ENCODE assay signal across 8 cellular contexts in the genomic region with DNA sequence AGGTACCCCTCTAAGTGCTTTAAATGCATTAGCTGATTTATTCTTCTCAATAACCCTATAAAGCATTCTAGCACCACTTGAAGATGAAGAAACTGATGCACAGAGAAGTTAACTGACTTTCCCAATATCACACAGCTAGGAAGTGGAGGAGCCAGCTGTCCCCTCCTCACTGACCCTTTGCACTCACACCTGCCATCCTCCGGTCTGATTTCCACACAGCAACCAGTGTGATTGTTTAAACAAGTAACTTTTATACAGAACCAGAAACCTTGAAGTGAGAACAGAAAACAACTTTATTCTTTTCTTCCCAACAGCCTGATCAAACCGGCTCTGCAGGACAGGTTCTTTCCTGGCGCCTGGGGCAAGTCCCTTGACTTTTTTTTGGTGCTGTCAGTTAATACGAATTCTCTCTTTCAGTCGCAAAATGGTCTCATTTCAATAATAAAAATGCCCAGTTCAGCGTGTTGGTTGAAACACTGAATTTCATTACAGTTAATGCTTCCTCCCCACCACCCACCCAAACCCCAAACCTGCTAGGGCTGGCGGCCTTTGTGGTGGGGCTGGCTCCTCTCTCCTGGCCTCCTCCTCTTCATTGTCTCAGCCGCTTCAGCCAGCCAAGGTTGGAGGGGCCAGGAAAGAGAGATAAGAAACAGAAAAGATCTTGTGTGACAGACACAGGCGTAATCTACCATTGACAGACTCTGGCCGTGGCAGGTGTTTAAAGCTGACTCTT. TPM values are rescaled to one million over a fixed set of nuclear protein-coding genes. Genes with fewer than 3 reads are reported as not detected.
DNase-seq lines count a peak whose midpoint lies in the region; ATAC-seq, FAIRE-seq and TF ChIP-seq lines count a peak whose summit lies in the region.

No MANE protein-coding gene starts in this region.

- H3K79me2 ChIP-seq in HepG2 (ENCODE audit: insufficient read depth, low read length): no peaks in the 10 kb centered on the region

- H3K4me1 ChIP-seq in HepG2 (ENCODE audit: insufficient read depth, low read length): no peaks in the 10 kb centered on the region
- no peaks in the 10 kb centered on the region for H3K4me1 ChIP-seq in right lobe of liver

- no peak overlapping the region for H2AFZ ChIP-seq in HepG2 (ENCODE audit: low read length)

- no peaks in the 10 kb centered on the region for H3K27me3 ChIP-seq in HepG2 (ENCODE audit: control insufficient read depth in 1 of 2, insufficient read depth in 2 of 2, low read length in 2 of 2)
- H3K27me3 ChIP-seq in right lobe of liver: no peaks in the 10 kb centered on the region
- H3K27me3 ChIP-seq in bronchial epithelial cell (ENCODE audit: control insufficient read depth, insufficient read depth, low read length): no peaks in the 10 kb centered on the region

- ATAC-seq in HepG2: no peak; the same call in 2 of the 3 replicates
- no peak for ATAC-seq in right lobe of liver
- ATAC-seq in HG03066 (IDR thresholded peaks at IDR 0.05; ENCODE audit: low read depth, unreplicated experiment): peak; percentile 56

- FAIRE-seq in HepG2 (lab: Jason Lieb, UNC): no peak
- FAIRE-seq in bronchial epithelial cell (lab: Jason Lieb, UNC): no peak

- TF ChIP-seq EP300 in HepG2 (IDR thresholded peaks at IDR 0.05; ENCODE audit: low read depth in 2 of 2, low read length in 2 of 2) (no peak), HepG2 (CRISPR knock-in tag; IDR thresholded peaks at IDR 0.05; ENCODE audit: borderline replicate concordance) (no peak)

- H3K9me3 ChIP-seq in HepG2 (ENCODE audit: low read length) (no peaks in the 10 kb centered on the region), right lobe of liver (no peaks in the 10 kb centered on the region)

- peaks cover 10% of the 10 kb centered on the region for H3K9me3 Mint-ChIP-seq in type B pancreatic cell

- H3K36me3 Mint-ChIP-seq in type B pancreatic cell: no peaks in the 10 kb centered on the region

- peak overlapping the region; percentile 89 for H3K27ac Mint-ChIP-seq in type B pancreatic cell

- in situ Hi-C loops in HepG2 (cut with HindIII; ENCODE audit: extremely low pct_ligation_motif_present, low pct_unique_long_range_greater_than_20kb): no loop called here

- H3K27ac ChIP-seq in HepG2 (ENCODE audit: extremely low read length, insufficient read depth, low read length): no peak overlapping the region
- no peak overlapping the region for H3K27ac ChIP-seq in right lobe of liver

- H3K9ac ChIP-seq in HepG2 (ENCODE audit: insufficient read depth, low read depth, low read length): no peak overlapping the region

- H3K36me3 ChIP-seq in HepG2 (replicated peaks in 1 of 2; ENCODE audit: control insufficient read depth in 1 of 2, insufficient read depth in 2 of 2, low read length in 2 of 2) (no peaks in the 10 kb centered on the region), right lobe of liver (no peaks in the 10 kb centered on the region), bronchial epithelial cell (ENCODE audit: control insufficient read depth, insufficient read depth, low read length) (no peaks in the 10 kb centered on the region)

- no peaks in the 10 kb centered on the region for H4K20me1 ChIP-seq in HepG2 (ENCODE audit: insufficient read depth, low read length)

- BruUV-seq in HepG2 (replicated peaks; lab: Mats Ljungman, UMichigan): no TSS peak

- intact Hi-C loops in HepG2 (cut with micrococcal nuclease; ENCODE audit: unreplicated experiment): loop anchor here (2.0 kb wide), 1 partner anchor 21 kb away; no protein-coding TSS in a partner anchor
- intact Hi-C loops in right lobe of liver (cut with DNase I): no loop called here

- H3K4me1 Mint-ChIP-seq in type B pancreatic cell (ENCODE audit: unreplicated experiment): no peaks in the 10 kb centered on the region

- TF ChIP-seq POLR2A in HepG2 (IDR thresholded peaks at IDR 0.05; ENCODE audit: insufficient read depth in 1 of 2, low read depth in 2 of 2, low read length in 2 of 2) (no peak), right lobe of liver (IDR thresholded peaks at IDR 0.05) (no peak)

- TF ChIP-seq CTCF in HepG2 (CRISPR knock-in tag; IDR thresholded peaks at IDR 0.05): no peak
- no peak for TF ChIP-seq CTCF in right lobe of liver (IDR thresholded peaks at IDR 0.05)
- TF ChIP-seq CTCF in bronchial epithelial cell (IDR thresholded peaks at IDR 0.05; ENCODE audit: insufficient read depth, low read length, severe bottlenecking): no peak
- TF ChIP-seq CTCF in type B pancreatic cell (conservative IDR thresholded peaks at IDR 0.05): no peak

- 29% methylated on average over 10 of the region's 10 CpGs for WGBS in HepG2 (ENCODE audit: low lambda C conversion rate)
- 50% methylated on average over 10 of the region's 10 CpGs for WGBS in right lobe of liver (ENCODE audit: insufficient coverage, low coverage, low lambda C conversion rate, missing lambda C conversion rate)

- DNase-seq in HepG2 (ENCODE audit: low spot score): no peak
- DNase-seq in right lobe of liver: no peak
- DNase-seq in bronchial epithelial cell (ENCODE audit: low read depth): peak; percentile 8
- no peak for DNase-seq in type B pancreatic cell (ENCODE audit: extremely low spot score, unreplicated experiment)
- DNase-seq in activated effector memory CD4-positive, alpha-beta T cell treated with Interleukin-2 at 50 U/mL for 16 hours: no peak
- DNase-seq in NCI-H226: no peak
- no peak for DNase-seq in AML-193 (lab: John Stamatoyannopoulos, UW)

- no peak overlapping the region for H3K4me3 ChIP-seq in HepG2 (replicated peaks in 1 of 3; ENCODE audit: insufficient read depth in 1 of 3, low read depth in 2 of 3, low read length in 3 of 3)
- H3K4me3 ChIP-seq in right lobe of liver: no peak overlapping the region
- no peak overlapping the region for H3K4me3 ChIP-seq in bronchial epithelial cell (ENCODE audit: low read depth, low read length)

- CTCF ChIA-PET in HepG2 (lab: Yijun Ruan, JAX; ENCODE audit: low intra/inter-chr PET ratio, low total read pairs): no interaction called here

- peak overlapping the region; percentile 75 for H3K4me3 Mint-ChIP-seq in type B pancreatic cell

- no peak overlapping the region for H3K4me2 ChIP-seq in HepG2 (ENCODE audit: low read depth, low read length)

- no peaks in the 10 kb centered on the region for H3K27me3 Mint-ChIP-seq in type B pancreatic cell

- TF ChIP-seq RAD21 in HepG2 (CRISPR knock-in tag; IDR thresholded peaks at IDR 0.05): no peak

- POLR2A ChIA-PET in HepG2 (lab: Yijun Ruan, JAX): no interaction called here

TF ChIP-seq in HepG2, 621 proteins besides CTCF, POLR2A, EP300 and RAD21:
- TF ChIP-seq, protein P1, sequence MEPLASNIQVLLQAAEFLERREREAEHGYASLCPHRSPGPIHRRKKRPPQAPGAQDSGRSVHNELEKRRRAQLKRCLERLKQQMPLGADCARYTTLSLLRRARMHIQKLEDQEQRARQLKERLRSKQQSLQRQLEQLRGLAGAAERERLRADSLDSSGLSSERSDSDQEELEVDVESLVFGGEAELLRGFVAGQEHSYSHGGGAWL (CRISPR knock-in tag; IDR thresholded peaks at IDR 0.05): no peak
- peak; percentile 69; the same call in 1 of the 2 replicates for TF ChIP-seq ZNF768 (CRISPR knock-in tag; IDR thresholded peaks at IDR 0.05)

RNA-seq across cellular contexts. Expression of a gene that starts 26.4 kb away (rescaled TPM):
- total RNA-seq in HepG2 (2016; rRNA removed; fragmentation: Illumina TruSeq; extraction: Trizol) (3.2 and 5.7 TPM in 2 replicates), right lobe of liver (1 to 10 TPM in 5 of 6 experiments, under 1 TPM in 1; 0.88 to 6.5 (median 2.6) TPM), bronchial epithelial cell (0.51 and 1.3 TPM in 2 replicates), type B pancreatic cell (ENCODE audit: low replicate concordance) (8.9 and 11.2 TPM in 2 replicates)
- total RNA-seq in HepG2 (2016; cell fraction: cytosol; rRNA removed; fragmentation: Illumina TruSeq; extraction: Trizol; ENCODE audit: low read depth): 0.35 and 0.40 TPM in 2 replicates
- total RNA-seq in HepG2 (2016; cell fraction: insoluble cytoplasmic fraction; rRNA removed; fragmentation: Illumina TruSeq; extraction: Trizol): 3.6 and 5.4 TPM in 2 replicates
- 2.8 and 3.5 TPM in 2 replicates for total RNA-seq in HepG2 (2016; cell fraction: membrane; rRNA removed; fragmentation: Illumina TruSeq; extraction: Trizol)
- 2.2 and 2.5 TPM in 2 replicates for total RNA-seq in HepG2 (2016; cell fraction: nucleus; rRNA removed; fragmentation: Illumina TruSeq; extraction: Trizol)
- polyA plus RNA-seq in HepG2 (2011; rRNA removed): 0.81 and 0.90 TPM in 2 replicates
- 0.40 and 0.67 TPM in 2 replicates for polyA plus RNA-seq in HepG2 (2011; cell fraction: cytosol; rRNA removed)
- polyA plus RNA-seq in HepG2 (2011; cell fraction: nucleus; rRNA removed): 0.54 and 0.63 TPM in 2 replicates
- polyA plus RNA-seq in HepG2 (2012): 1.0 and 1.2 TPM in 2 replicates
- 0.14 and 0.17 TPM in 2 replicates for polyA plus RNA-seq in HepG2 (2016; cell fraction: cytosol; fragmentation: Illumina TruSeq; extraction: Trizol; ENCODE audit: low read depth)
- polyA plus RNA-seq in HepG2 (2016; cell fraction: insoluble cytoplasmic fraction; fragmentation: Illumina TruSeq; extraction: Trizol; ENCODE audit: low read depth): 3.7 and 4.0 TPM in 2 replicates
- polyA plus RNA-seq in HepG2 (2016; cell fraction: membrane; fragmentation: Illumina TruSeq; extraction: Trizol; ENCODE audit: low read depth): 1.2 TPM in 2 replicates
- 2.1 and 2.5 TPM in 2 replicates for polyA plus RNA-seq in HepG2 (2016; cell fraction: nucleus; fragmentation: Illumina TruSeq; extraction: Trizol; ENCODE audit: insufficient read depth, low read depth)
- polyA minus RNA-seq in HepG2 (2011; rRNA and poly(A)+ RNA removed; ENCODE audit: low replicate concordance): 0.74 and 69.9 TPM in 2 replicates
- polyA minus RNA-seq in HepG2 (2011; cell fraction: cytosol; rRNA and poly(A)+ RNA removed): 1.3 and 1.5 TPM in 2 replicates
- polyA minus RNA-seq in HepG2 (2011; cell fraction: nucleus; rRNA and poly(A)+ RNA removed): 1.7 and 1.9 TPM in 2 replicates
